ENCODE assay signal across 1 cellular context in the genomic region with DNA sequence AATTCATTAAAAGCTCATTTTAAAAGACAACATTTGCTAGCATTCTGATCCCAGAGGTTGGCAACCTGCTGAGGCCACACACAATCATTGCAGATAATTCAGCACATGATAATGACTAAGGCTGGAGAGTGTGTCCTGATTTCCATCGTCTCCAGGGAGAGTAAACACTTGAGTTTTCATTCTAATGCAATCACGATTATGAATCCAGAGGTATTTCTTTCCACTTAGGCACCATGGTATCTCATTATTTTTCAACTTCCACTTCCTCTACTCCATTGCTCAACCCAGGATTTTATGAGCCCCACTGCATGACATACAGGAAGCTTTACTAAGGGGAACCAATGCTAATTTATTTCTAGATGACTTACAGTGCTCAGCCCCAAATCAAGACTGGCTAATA.
TF ChIP-seq lines count a peak whose summit lies in the region.

No MANE protein-coding gene starts in this region.

TF ChIP-seq in GM23338, 12 proteins besides CTCF, POLR2A, EP300 and RAD21 (continued from another document):
- TF ChIP-seq, protein P1, sequence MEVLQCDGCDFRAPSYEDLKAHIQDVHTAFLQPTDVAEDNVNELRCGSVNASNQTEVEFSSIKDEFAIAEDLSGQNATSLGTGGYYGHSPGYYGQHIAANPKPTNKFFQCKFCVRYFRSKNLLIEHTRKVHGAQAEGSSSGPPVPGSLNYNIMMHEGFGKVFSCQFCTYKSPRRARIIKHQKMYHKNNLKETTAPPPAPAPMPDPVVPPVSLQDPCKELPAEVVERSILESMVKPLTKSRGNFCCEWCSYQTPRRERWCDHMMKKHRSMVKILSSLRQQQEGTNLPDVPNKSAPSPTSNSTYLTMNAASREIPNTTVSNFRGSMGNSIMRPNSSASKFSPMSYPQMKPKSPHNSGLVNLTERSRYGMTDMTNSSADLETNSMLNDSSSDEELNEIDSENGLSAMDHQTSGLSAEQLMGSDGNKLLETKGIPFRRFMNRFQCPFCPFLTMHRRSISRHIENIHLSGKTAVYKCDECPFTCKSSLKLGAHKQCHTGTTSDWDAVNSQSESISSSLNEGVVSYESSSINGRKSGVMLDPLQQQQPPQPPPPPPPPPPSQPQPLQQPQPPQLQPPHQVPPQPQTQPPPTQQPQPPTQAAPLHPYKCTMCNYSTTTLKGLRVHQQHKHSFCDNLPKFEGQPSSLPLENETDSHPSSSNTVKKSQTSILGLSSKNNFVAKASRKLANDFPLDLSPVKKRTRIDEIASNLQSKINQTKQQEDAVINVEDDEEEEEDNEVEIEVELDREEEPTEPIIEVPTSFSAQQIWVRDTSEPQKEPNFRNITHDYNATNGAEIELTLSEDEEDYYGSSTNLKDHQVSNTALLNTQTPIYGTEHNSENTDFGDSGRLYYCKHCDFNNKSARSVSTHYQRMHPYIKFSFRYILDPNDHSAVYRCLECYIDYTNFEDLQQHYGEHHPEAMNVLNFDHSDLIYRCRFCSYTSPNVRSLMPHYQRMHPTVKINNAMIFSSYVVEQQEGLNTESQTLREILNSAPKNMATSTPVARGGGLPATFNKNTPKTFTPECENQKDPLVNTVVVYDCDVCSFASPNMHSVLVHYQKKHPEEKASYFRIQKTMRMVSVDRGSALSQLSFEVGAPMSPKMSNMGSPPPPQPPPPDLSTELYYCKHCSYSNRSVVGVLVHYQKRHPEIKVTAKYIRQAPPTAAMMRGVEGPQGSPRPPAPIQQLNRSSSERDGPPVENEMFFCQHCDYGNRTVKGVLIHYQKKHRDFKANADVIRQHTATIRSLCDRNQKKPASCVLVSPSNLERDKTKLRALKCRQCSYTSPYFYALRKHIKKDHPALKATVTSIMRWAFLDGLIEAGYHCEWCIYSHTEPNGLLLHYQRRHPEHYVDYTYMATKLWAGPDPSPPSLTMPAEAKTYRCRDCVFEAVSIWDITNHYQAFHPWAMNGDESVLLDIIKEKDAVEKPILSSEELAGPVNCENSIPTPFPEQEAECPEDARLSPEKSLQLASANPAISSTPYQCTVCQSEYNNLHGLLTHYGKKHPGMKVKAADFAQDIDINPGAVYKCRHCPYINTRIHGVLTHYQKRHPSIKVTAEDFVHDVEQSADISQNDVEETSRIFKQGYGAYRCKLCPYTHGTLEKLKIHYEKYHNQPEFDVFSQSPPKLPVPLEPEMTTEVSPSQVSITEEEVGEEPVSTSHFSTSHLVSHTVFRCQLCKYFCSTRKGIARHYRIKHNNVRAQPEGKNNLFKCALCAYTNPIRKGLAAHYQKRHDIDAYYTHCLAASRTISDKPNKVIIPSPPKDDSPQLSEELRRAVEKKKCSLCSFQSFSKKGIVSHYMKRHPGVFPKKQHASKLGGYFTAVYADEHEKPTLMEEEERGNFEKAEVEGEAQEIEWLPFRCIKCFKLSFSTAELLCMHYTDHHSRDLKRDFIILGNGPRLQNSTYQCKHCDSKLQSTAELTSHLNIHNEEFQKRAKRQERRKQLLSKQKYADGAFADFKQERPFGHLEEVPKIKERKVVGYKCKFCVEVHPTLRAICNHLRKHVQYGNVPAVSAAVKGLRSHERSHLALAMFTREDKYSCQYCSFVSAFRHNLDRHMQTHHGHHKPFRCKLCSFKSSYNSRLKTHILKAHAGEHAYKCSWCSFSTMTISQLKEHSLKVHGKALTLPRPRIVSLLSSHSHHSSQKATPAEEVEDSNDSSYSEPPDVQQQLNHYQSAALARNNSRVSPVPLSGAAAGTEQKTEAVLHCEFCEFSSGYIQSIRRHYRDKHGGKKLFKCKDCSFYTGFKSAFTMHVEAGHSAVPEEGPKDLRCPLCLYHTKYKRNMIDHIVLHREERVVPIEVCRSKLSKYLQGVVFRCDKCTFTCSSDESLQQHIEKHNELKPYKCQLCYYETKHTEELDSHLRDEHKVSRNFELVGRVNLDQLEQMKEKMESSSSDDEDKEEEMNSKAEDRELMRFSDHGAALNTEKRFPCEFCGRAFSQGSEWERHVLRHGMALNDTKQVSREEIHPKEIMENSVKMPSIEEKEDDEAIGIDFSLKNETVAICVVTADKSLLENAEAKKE (CRISPR knock-in tag; IDR thresholded peaks at IDR 0.05), result no peak
- TF ChIP-seq, protein P2, sequence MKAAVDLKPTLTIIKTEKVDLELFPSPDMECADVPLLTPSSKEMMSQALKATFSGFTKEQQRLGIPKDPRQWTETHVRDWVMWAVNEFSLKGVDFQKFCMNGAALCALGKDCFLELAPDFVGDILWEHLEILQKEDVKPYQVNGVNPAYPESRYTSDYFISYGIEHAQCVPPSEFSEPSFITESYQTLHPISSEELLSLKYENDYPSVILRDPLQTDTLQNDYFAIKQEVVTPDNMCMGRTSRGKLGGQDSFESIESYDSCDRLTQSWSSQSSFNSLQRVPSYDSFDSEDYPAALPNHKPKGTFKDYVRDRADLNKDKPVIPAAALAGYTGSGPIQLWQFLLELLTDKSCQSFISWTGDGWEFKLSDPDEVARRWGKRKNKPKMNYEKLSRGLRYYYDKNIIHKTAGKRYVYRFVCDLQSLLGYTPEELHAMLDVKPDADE (IDR thresholded peaks at IDR 0.05), result no peak
- TF ChIP-seq EZH2phosphoT487 (IDR thresholded peaks at IDR 0.05; ENCODE audit: unreplicated experiment) (no peak), CREB1 (CRISPR knock-in tag; IDR thresholded peaks at IDR 0.05; ENCODE audit: low read depth) (no peak), ZNF331 (CRISPR knock-in tag; IDR thresholded peaks at IDR 0.05; ENCODE audit: low read depth) (no peak), ZNF114 (CRISPR knock-in tag; IDR thresholded peaks at IDR 0.05) (no peak), STAT1 (IDR thresholded peaks at IDR 0.05; ENCODE audit: unreplicated experiment) (no peak), EZH2 (IDR thresholded peaks at IDR 0.05; ENCODE audit: low read depth, unreplicated experiment) (no peak)
- TF ChIP-seq, protein P3, sequence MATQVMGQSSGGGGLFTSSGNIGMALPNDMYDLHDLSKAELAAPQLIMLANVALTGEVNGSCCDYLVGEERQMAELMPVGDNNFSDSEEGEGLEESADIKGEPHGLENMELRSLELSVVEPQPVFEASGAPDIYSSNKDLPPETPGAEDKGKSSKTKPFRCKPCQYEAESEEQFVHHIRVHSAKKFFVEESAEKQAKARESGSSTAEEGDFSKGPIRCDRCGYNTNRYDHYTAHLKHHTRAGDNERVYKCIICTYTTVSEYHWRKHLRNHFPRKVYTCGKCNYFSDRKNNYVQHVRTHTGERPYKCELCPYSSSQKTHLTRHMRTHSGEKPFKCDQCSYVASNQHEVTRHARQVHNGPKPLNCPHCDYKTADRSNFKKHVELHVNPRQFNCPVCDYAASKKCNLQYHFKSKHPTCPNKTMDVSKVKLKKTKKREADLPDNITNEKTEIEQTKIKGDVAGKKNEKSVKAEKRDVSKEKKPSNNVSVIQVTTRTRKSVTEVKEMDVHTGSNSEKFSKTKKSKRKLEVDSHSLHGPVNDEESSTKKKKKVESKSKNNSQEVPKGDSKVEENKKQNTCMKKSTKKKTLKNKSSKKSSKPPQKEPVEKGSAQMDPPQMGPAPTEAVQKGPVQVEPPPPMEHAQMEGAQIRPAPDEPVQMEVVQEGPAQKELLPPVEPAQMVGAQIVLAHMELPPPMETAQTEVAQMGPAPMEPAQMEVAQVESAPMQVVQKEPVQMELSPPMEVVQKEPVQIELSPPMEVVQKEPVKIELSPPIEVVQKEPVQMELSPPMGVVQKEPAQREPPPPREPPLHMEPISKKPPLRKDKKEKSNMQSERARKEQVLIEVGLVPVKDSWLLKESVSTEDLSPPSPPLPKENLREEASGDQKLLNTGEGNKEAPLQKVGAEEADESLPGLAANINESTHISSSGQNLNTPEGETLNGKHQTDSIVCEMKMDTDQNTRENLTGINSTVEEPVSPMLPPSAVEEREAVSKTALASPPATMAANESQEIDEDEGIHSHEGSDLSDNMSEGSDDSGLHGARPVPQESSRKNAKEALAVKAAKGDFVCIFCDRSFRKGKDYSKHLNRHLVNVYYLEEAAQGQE (IDR thresholded peaks at IDR 0.05; ENCODE audit: unreplicated experiment), result no peak
TF ChIP-seq in GM23338: peak in this region for 0.
